Comparison of ENCODE assay signal across 15 cellular contexts in genomic region chr6:168532070-168532469, GRCh38.
DNase-seq lines count a peak whose midpoint lies in the region; ATAC-seq and TF ChIP-seq lines count a peak whose summit lies in the region.
"Had no signal": no experiment of that assay in that cellular context is flagged by ENCODE, and none has a peak within 500 bp of the region (broad histone marks: within the 10 kb centered on the region; RNA-seq: fewer than 3 reads in every experiment).

No MANE protein-coding gene starts in this region.

- no peak overlapping the region for H3K4me3 ChIP-seq in left ventricle myocardium inferior
- no peak overlapping the region for H3K4me3 ChIP-seq in heart left ventricle
- no peak overlapping the region for H3K4me3 ChIP-seq in esophagus squamous epithelium
- no peak overlapping the region for H3K4me3 ChIP-seq in stomach smooth muscle (ENCODE audit: low read length in 2 of 2)
- no peak overlapping the region for H3K4me3 ChIP-seq in ascending aorta
- H3K4me3 ChIP-seq: GM23338 had no signal

- TF ChIP-seq POLR2A in heart left ventricle (IDR thresholded peaks at IDR 0.05) (no peak), esophagus squamous epithelium (IDR thresholded peaks at IDR 0.05) (no peak)

- no peak overlapping the region for H3K9ac ChIP-seq in stomach smooth muscle (ENCODE audit: low read length in 2 of 2)

- TF ChIP-seq CTCF in left ventricle myocardium inferior (IDR thresholded peaks at IDR 0.05; ENCODE audit: borderline replicate concordance) (no peak), heart left ventricle (IDR thresholded peaks at IDR 0.05) (no peak), esophagus squamous epithelium (IDR thresholded peaks at IDR 0.05) (no peak), ascending aorta (IDR thresholded peaks at IDR 0.05) (no peak)

- H3K36me3 ChIP-seq in left ventricle myocardium inferior (no peaks in the 10 kb centered on the region), heart left ventricle (no peaks in the 10 kb centered on the region), esophagus squamous epithelium (no peaks in the 10 kb centered on the region), stomach smooth muscle (ENCODE audit: control insufficient read depth in 2 of 2, insufficient read depth in 2 of 2, low read length in 2 of 2) (peaks cover 3 to 8% of the 10 kb centered on the region in 2 donors), ascending aorta (peaks cover 2 to 3% of the 10 kb centered on the region in 2 donors)

- no peak for ATAC-seq in heart left ventricle
- ATAC-seq: GM23338, HCT116 had no signal

- intact Hi-C loops in left ventricle myocardium inferior (cut with micrococcal nuclease) = no loop called here
- intact Hi-C loops in heart left ventricle (cut with DNase I) = loop anchor here in 1 of 10 donors (5.0 kb wide), 1 partner anchor 80 kb away; no protein-coding TSS in a partner anchor
- intact Hi-C loops in esophagus squamous epithelium (cut with DNase I) = no loop called here
- intact Hi-C loops in ascending aorta (cut with DNase I) = no loop called here

- H3K4me1 ChIP-seq in left ventricle myocardium inferior (peaks cover 46% of the 10 kb centered on the region), heart left ventricle (peaks cover 0 to 55% (median 12%) of the 10 kb centered on the region in 12 donors), esophagus squamous epithelium (peaks cover 0 to 33% (median 15%) of the 10 kb centered on the region in 3 donors), stomach smooth muscle (ENCODE audit: control insufficient read depth, insufficient read depth, low read length) (peaks cover 53% of the 10 kb centered on the region), ascending aorta (peaks cover 18 to 46% of the 10 kb centered on the region in 2 donors)

- WGBS in heart left ventricle, 4 donors = 71 to 87% (median 83%) methylated on average over 5 of the region's 5 CpGs
- 62 to 69% methylated on average over 4 to 5 of the region's 5 CpGs for WGBS in esophagus squamous epithelium, 2 donors

- peak overlapping the region; percentile 74 for H3K27ac ChIP-seq in left ventricle myocardium inferior (replicated peaks)
- H3K27ac ChIP-seq in heart left ventricle = peak overlapping the region in 2 of 12 donors; percentile 49 to 65
- peak overlapping the region in 3 of 4 donors; percentile 0 to 79 (median 66) for H3K27ac ChIP-seq in esophagus squamous epithelium
- H3K27ac ChIP-seq in stomach smooth muscle (ENCODE audit: low read length) = peak overlapping the region; percentile 58
- no peak overlapping the region for H3K27ac ChIP-seq in ascending aorta

- H3K27me3 ChIP-seq in left ventricle myocardium inferior (ENCODE audit: low read depth) (peaks cover 5% of the 10 kb centered on the region), heart left ventricle (peaks cover 0 to 5% (median 0%) of the 10 kb centered on the region in 9 donors), esophagus squamous epithelium (no peaks in the 10 kb centered on the region), stomach smooth muscle (ENCODE audit: control insufficient read depth in 1 of 2, insufficient read depth in 2 of 2, low read length in 2 of 2) (no peaks in the 10 kb centered on the region), ascending aorta (no peaks in the 10 kb centered on the region)

- DNase-seq in left ventricle myocardium inferior (no peak), heart left ventricle (no peak), esophagus squamous epithelium (lab: John Stamatoyannopoulos, UW) (no peak), NCI-H2227 (lab: John Stamatoyannopoulos, UW; ENCODE audit: unreplicated experiment) (no peak), ascending aorta (ENCODE audit: low spot score in 2 of 2) (no peak)
- DNase-seq: C1 segment of cervical spinal cord; Calu3; CD4-positive, alpha-beta memory T cell; COR-L47; DMS53; GF-D8; H9 had no signal

- H3K9me3 ChIP-seq in left ventricle myocardium inferior (replicated peaks) (no peaks in the 10 kb centered on the region), heart left ventricle (no peaks in the 10 kb centered on the region), esophagus squamous epithelium (no peaks in the 10 kb centered on the region), stomach smooth muscle (ENCODE audit: control insufficient read depth in 2 of 2, low read length in 2 of 2) (no peaks in the 10 kb centered on the region), ascending aorta (no peaks in the 10 kb centered on the region)

Comparison
In these comparisons a context has a peak if more than half of its experiments do, and no peak if none do; other contexts are left out.
1. H3K27ac ChIP-seq: peak in left ventricle myocardium inferior (single experiment), esophagus squamous epithelium (3 of 4) and stomach smooth muscle (single experiment); none in ascending aorta (0 of 2).